Comparison of ENCODE assay signal across 22 cellular contexts in genomic region chr3:188927971-188928370, GRCh38.
"Had no signal": no experiment of that assay in that cellular context is flagged by ENCODE, and none has a peak within 500 bp of the region (broad histone marks: within the 10 kb centered on the region; RNA-seq: fewer than 3 reads in every experiment).

No MANE protein-coding gene starts in this region.

- H3K4me1 Mint-ChIP-seq: activated B cell treated with CpG ODN at 0.5 μM for 24 hours; activated CD4-positive, alpha-beta T cell treated with anti-CD3 and anti-CD28 coated beads, Interleukin-2, amount 10 ng/mL, durations not matched to agents 7 days and 5 days; activated naive CD4-positive, alpha-beta T cell treated with anti-CD3 and anti-CD28 coated beads, Interleukin-2, amount 10 ng/mL, durations not matched to agents 7 days and 5 days; T-cell had no signal

- H3K4me3 Mint-ChIP-seq: activated B cell treated with CpG ODN at 0.5 μM for 24 hours; activated CD4-positive, alpha-beta memory T cell treated with anti-CD3 and anti-CD28 coated beads for 36 hours; activated CD4-positive, alpha-beta T cell treated with anti-CD3 and anti-CD28 coated beads, Interleukin-2, amount 10 ng/mL, durations not matched to agents 7 days and 5 days; activated naive CD4-positive, alpha-beta T cell treated with anti-CD3 and anti-CD28 coated beads, Interleukin-2, amount 10 ng/mL, durations not matched to agents 7 days and 5 days; activated T-cell treated with anti-CD3 and anti-CD28 coated beads, Interleukin-2, amount 50 U/mL, for 4 hours; T-cell had no signal

- DNase-seq: activated B cell treated with CpG ODN at 0.5 μM for 24 hours; activated CD4-positive, alpha-beta memory T cell treated with anti-CD3 and anti-CD28 coated beads for 36 hours; activated CD4-positive, alpha-beta T cell treated with anti-CD3 and anti-CD28 coated beads for 1 hour; activated CD4-positive, alpha-beta T cell treated with anti-CD3 and anti-CD28 coated beads, Interleukin-2, amount 10 ng/mL, durations not matched to agents 7 days and 5 days; activated CD8-positive, alpha-beta memory T cell treated with anti-CD3 and anti-CD28 coated beads for 24 hours; activated effector memory CD4-positive, alpha-beta T cell treated with anti-CD3 and anti-CD28 coated beads, Interleukin-2, amount 50 U/mL, for 16 hours; activated naive CD4-positive, alpha-beta T cell treated with anti-CD3 and anti-CD28 coated beads, Interleukin-2, amount 10 ng/mL, durations not matched to agents 7 days and 5 days; activated T-cell treated with anti-CD3 and anti-CD28 coated beads, Interleukin-2, amount 50 U/mL, for 4 hours; brain microvascular endothelial cell; Kasumi-1; KBM-7; NCI-H1048; NCI-H146; NCI-H187 treated with DMSO at 0.1 percent for 48 hours; NCI-H2081 treated with DMSO at 0.1 percent for 48 hours; NCI-H446; NCI-H524; PC-3; SHP77 treated with DMSO at 0.1 percent for 48 hours; T-cell; T-helper 2 cell; T1000 had no signal

- H3K36me3 Mint-ChIP-seq: activated CD4-positive, alpha-beta memory T cell treated with anti-CD3 and anti-CD28 coated beads for 36 hours; activated naive CD4-positive, alpha-beta T cell treated with anti-CD3 and anti-CD28 coated beads, Interleukin-2, amount 10 ng/mL, durations not matched to agents 7 days and 5 days; T-cell had no signal

- H3K27ac ChIP-seq: brain microvascular endothelial cell had no signal

- H3K27me3 Mint-ChIP-seq: activated B cell treated with CpG ODN at 0.5 μM for 24 hours; activated CD4-positive, alpha-beta memory T cell treated with anti-CD3 and anti-CD28 coated beads for 36 hours; activated CD4-positive, alpha-beta T cell treated with anti-CD3 and anti-CD28 coated beads, Interleukin-2, amount 10 ng/mL, durations not matched to agents 7 days and 5 days had no signal

- ATAC-seq: activated T-cell treated with anti-CD3 and anti-CD28 coated beads, Interleukin-2, amount 50 U/mL, for 4 hours; PC-3; T-cell had no signal

- H3K27ac Mint-ChIP-seq: activated B cell treated with CpG ODN at 0.5 μM for 24 hours; activated CD4-positive, alpha-beta memory T cell treated with anti-CD3 and anti-CD28 coated beads for 36 hours; activated CD4-positive, alpha-beta T cell treated with anti-CD3 and anti-CD28 coated beads, Interleukin-2, amount 10 ng/mL, durations not matched to agents 7 days and 5 days; activated naive CD4-positive, alpha-beta T cell treated with anti-CD3 and anti-CD28 coated beads, Interleukin-2, amount 10 ng/mL, durations not matched to agents 7 days and 5 days; T-cell had no signal

- H3K9me3 Mint-ChIP-seq: activated B cell treated with CpG ODN at 0.5 μM for 24 hours; activated CD4-positive, alpha-beta memory T cell treated with anti-CD3 and anti-CD28 coated beads for 36 hours; activated CD4-positive, alpha-beta T cell treated with anti-CD3 and anti-CD28 coated beads, Interleukin-2, amount 10 ng/mL, durations not matched to agents 7 days and 5 days; activated naive CD4-positive, alpha-beta T cell treated with anti-CD3 and anti-CD28 coated beads, Interleukin-2, amount 10 ng/mL, durations not matched to agents 7 days and 5 days; activated T-cell treated with anti-CD3 and anti-CD28 coated beads, Interleukin-2, amount 50 U/mL, for 4 hours had no signal

- H3K27me3 ChIP-seq: brain microvascular endothelial cell had no signal

- H3K36me3 ChIP-seq: brain microvascular endothelial cell had no signal
